1 cellular context compared by ENCODE assay signal in the genomic region with DNA sequence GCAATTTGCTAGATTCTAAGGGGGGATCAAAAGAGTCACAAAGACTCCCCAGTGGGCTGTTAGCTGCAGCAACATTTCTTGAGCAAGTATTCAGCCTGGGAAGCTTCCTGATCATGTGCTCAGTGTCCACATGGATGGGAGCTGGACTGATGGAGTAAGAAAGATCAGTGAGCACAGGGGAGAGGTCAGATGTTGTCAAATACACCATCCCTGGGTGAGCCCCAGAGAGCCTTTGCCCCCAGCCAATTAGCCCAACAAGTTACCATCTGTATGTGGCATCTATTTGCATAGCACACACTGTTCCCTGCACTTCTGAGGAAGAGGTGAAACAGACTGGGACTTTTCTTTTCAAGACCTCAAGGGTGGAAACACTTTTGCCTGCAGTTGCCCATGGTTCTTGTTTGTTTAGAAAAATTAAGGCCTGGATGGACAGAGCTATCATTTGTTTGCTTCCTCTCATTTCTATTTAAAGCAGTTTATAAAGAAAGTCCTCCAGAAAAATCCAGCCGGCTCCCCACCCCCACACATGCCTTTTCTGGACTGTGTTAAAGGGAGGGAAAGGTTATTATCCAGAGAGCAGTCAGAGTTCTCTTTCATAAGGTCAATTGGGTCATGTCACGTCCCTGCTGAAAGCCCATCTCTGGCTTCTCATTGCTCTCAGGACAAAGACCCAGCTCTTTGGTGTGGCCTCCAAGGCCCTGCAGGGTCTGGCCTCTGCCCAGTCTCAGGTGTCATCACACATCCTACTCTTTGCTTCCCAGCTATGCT.
A peak's percentile ranks its signal among the peaks of the same experiment; 100 is the strongest.
TF ChIP-seq lines count a peak whose summit lies in the region.

No MANE protein-coding gene starts in this region.

TF ChIP-seq in HepG2, 621 proteins besides CTCF, POLR2A, EP300 and RAD21 (continued from another document):
- TF ChIP-seq ZFP90 (CRISPR knock-in tag; IDR thresholded peaks at IDR 0.05; ENCODE audit: borderline replicate concordance) (no peak), ZFP62 (CRISPR knock-in tag; IDR thresholded peaks at IDR 0.05) (no peak), NR2F2 (IDR thresholded peaks at IDR 0.05; ENCODE audit: borderline replicate concordance, low read depth) (peak; percentile 61; the same call in 1 of the 2 replicates), ARNT2 (CRISPR knock-in tag; IDR thresholded peaks at IDR 0.05; ENCODE audit: low read depth) (no peak), NR2C2 (CRISPR knock-in tag; IDR thresholded peaks at IDR 0.05; ENCODE audit: borderline replicate concordance) (no peak), KDM5A (IDR thresholded peaks at IDR 0.05; ENCODE audit: borderline replicate concordance, low read length) (no peak), HOXD1 (CRISPR knock-in tag; IDR thresholded peaks at IDR 0.05) (no peak), KDM4B (CRISPR knock-in tag; IDR thresholded peaks at IDR 0.05) (no peak)
- TF ChIP-seq, protein P1, sequence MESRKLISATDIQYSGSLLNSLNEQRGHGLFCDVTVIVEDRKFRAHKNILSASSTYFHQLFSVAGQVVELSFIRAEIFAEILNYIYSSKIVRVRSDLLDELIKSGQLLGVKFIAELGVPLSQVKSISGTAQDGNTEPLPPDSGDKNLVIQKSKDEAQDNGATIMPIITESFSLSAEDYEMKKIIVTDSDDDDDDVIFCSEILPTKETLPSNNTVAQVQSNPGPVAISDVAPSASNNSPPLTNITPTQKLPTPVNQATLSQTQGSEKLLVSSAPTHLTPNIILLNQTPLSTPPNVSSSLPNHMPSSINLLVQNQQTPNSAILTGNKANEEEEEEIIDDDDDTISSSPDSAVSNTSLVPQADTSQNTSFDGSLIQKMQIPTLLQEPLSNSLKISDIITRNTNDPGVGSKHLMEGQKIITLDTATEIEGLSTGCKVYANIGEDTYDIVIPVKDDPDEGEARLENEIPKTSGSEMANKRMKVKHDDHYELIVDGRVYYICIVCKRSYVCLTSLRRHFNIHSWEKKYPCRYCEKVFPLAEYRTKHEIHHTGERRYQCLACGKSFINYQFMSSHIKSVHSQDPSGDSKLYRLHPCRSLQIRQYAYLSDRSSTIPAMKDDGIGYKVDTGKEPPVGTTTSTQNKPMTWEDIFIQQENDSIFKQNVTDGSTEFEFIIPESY (CRISPR knock-in tag; IDR thresholded peaks at IDR 0.05) = no peak
